8 cellular contexts compared by ENCODE assay signal in the genomic region with DNA sequence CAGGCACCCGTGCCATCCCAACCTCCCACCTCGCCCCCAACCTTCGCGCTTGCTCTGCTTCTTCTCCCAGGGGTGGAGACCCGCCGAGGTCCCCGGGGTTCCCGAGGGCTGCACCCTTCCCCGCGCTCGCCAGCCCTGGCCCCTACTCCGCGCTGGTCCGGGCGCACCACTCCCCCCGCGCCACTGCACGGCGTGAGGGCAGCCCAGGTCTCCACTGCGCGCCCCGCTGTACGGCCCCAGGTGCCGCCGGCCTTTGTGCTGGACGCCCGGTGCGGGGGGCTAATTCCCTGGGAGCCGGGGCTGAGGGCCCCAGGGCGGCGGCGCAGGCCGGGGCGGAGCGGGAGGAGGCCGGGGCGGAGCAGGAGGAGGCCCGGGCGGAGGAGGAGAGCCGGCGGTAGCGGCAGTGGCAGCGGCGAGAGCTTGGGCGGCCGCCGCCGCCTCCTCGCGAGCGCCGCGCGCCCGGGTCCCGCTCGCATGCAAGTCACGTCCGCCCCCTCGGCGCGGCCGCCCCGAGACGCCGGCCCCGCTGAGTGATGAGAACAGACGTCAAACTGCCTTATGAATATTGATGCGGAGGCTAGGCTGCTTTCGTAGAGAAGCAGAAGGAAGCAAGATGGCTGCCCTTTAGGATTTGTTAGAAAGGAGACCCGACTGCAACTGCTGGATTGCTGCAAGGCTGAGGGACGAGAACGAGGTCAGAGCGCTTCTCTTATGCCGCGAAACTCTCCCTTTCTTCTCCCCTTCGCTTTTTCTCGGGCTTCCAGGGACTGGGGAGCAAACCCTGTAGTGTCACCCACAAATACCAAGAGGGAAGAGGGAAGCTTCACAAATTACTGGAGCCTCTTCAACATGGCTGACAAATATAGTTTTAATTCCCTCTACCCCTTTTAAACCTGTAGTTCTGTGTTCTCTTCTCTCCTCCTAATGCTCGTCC. TPM values are rescaled to one million over a fixed set of nuclear protein-coding genes. Genes with fewer than 3 reads are reported as not detected.
DNase-seq lines count a peak whose midpoint lies in the region; ATAC-seq, FAIRE-seq and TF ChIP-seq lines count a peak whose summit lies in the region.

Gene TET2, plus strand, starts transcription at position 591 of the 934 bp plus-strand sequence. CDS start 87,067 bp downstream, outside the sequence.

- H3K4me1 Mint-ChIP-seq in activated CD4-positive, alpha-beta T cell treated with anti-CD3 and anti-CD28 coated beads, Interleukin-2, amount 10 ng/mL, durations not matched to agents 24 days and 14 days = peaks cover 25% of the 10 kb centered on the region

- peak within 1 kb of the TSS; percentile 76 for H3K27ac ChIP-seq in colonic mucosa

- peak; percentile 98 for FAIRE-seq in GM19239 (lab: Jason Lieb, UNC)

- no peak for TF ChIP-seq CTCF in colonic mucosa (IDR thresholded peaks at IDR 0.05)

- H3K36me3 ChIP-seq in colonic mucosa = no peaks in the 10 kb centered on the region

- no peaks in the 10 kb centered on the region for H3K9me3 Mint-ChIP-seq in activated CD4-positive, alpha-beta T cell treated with anti-CD3 and anti-CD28 coated beads, Interleukin-2, amount 10 ng/mL, durations not matched to agents 24 days and 14 days

- no peaks in the 10 kb centered on the region for H3K4me1 ChIP-seq in colonic mucosa

- no peaks in the 10 kb centered on the region for H3K27me3 ChIP-seq in colonic mucosa

- peak; percentile 87 for ATAC-seq in HG03439 (IDR thresholded peaks at IDR 0.05; ENCODE audit: unreplicated experiment)
- ATAC-seq in left colon = peak; percentile 86

- H3K4me3 ChIP-seq in colonic mucosa = peak within 1 kb of the TSS; percentile 72

- H3K36me3 Mint-ChIP-seq in activated CD4-positive, alpha-beta T cell treated with anti-CD3 and anti-CD28 coated beads, Interleukin-2, amount 10 ng/mL, durations not matched to agents 24 days and 14 days (ENCODE audit: low read depth) = peaks cover 4% of the 10 kb centered on the region

- intact Hi-C loops in activated CD4-positive, alpha-beta T cell treated with anti-CD3 and anti-CD28 coated beads, Interleukin-2, amount 10 ng/mL, durations not matched to agents 24 days and 14 days (cut with micrococcal nuclease) = loop anchor here (1.0 to 2.0 kb wide), 8 partner anchors 45 to 562 kb away; partner anchors contain the start of genes GSTCD and INTS12
- intact Hi-C loops in colonic mucosa (cut with DNase I) (loop anchor here (2.0 to 10.0 kb wide), 2 partner anchors 326 to 568 kb away; no protein-coding TSS in a partner anchor), left colon (cut with DNase I, micrococcal nuclease) (no loop called here)

- peak within 1 kb of the TSS; percentile 99 for H3K4me3 Mint-ChIP-seq in activated CD4-positive, alpha-beta T cell treated with anti-CD3 and anti-CD28 coated beads, Interleukin-2, amount 10 ng/mL, durations not matched to agents 24 days and 14 days

- peak within 1 kb of the TSS; percentile 93 to 99 for H3K9ac ChIP-seq in colonic mucosa (ENCODE audit: low read depth in 2 of 2, low read length in 2 of 2)

- DNase-seq in Ammon's horn (ENCODE audit: low spot score) (peak; percentile 95), GM19239 (ENCODE audit: insufficient read length, low spot score) (peak; percentile 51), NCI-H524 (lab: John Stamatoyannopoulos, UW) (peak; percentile 34 to 58), colonic mucosa (peak; percentile 83), left colon (peak; percentile 75 to 79)
- DNase-seq in activated CD4-positive, alpha-beta T cell treated with anti-CD3 and anti-CD28 coated beads, Interleukin-2, amount 10 ng/mL, durations not matched to agents 24 days and 14 days = peak; percentile 94
- DNase-seq in stimulated activated CD4-positive, alpha-beta T cell treated with anti-CD3 and anti-CD28 coated beads, Interleukin-1b, Interleukin-23, amount 100 ng/mL, for 24 hours (ENCODE audit: low read depth in 4 of 4, low spot score in 1 of 4) = peak; percentile 44 to 72 (median 54)

- no peaks in the 10 kb centered on the region for H3K27me3 Mint-ChIP-seq in activated CD4-positive, alpha-beta T cell treated with anti-CD3 and anti-CD28 coated beads, Interleukin-2, amount 10 ng/mL, durations not matched to agents 24 days and 14 days

- H3K9me3 ChIP-seq in colonic mucosa = no peaks in the 10 kb centered on the region

- peak within 1 kb of the TSS; percentile 99 for H3K27ac Mint-ChIP-seq in activated CD4-positive, alpha-beta T cell treated with anti-CD3 and anti-CD28 coated beads, Interleukin-2, amount 10 ng/mL, durations not matched to agents 24 days and 14 days

RNA-seq across cellular contexts. Expression of gene TET2, which starts in this region (rescaled TPM):
- total RNA-seq in activated CD4-positive, alpha-beta T cell treated with anti-CD3 and anti-CD28 coated beads, Interleukin-2, amount 10 ng/mL, durations not matched to agents 24 days and 14 days = 26.1 and 28.9 TPM in 2 replicates
- total RNA-seq in colonic mucosa (10 to 100 TPM; 20.0 to 30.1 TPM), left colon (10 to 100 TPM; 30.8 to 31.2 TPM)

Comparison
In these comparisons a context has a peak if more than half of its experiments do, and no peak if none do; other contexts are left out.
1. Peak in every context shown above with its lines: DNase-seq, ATAC-seq, H3K4me3 ChIP-seq and H3K27ac ChIP-seq.
2. intact Hi-C loops: an anchor here in activated CD4-positive, alpha-beta T cell treated with anti-CD3 and anti-CD28 coated beads, Interleukin-2, amount 10 ng/mL, durations not matched to agents 24 days and 14 days (1.0 to 2.0 kb wide) and colonic mucosa (2.0 to 10.0 kb wide); none called in left colon.